ENCODE assay signal across 9 cellular contexts in the genomic region with DNA sequence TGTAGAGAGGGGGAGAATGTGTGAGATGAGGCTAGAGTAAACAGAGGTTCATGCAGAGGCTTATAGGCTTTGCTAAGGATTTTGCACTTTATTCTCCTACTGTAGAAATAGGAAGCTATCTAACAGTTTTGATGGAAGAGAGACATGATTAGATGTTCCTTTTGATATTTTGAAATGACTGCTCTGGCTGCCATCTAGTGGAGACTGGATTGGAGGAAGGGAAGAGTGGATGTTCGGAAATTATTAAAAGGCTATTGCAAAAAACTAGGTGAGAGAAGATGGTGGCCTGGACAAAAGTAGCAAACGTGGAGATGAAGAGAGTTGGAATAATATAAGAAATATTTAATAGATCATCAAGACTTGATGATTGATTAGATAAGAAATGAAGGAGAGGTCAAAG. TPM values are rescaled to one million over a fixed set of nuclear protein-coding genes. Genes with fewer than 3 reads are reported as not detected.
DNase-seq lines count a peak whose midpoint lies in the region; ATAC-seq, FAIRE-seq and TF ChIP-seq lines count a peak whose summit lies in the region.
"Had no signal": no experiment of that assay in that cellular context is flagged by ENCODE, and none has a peak within 500 bp of the region (broad histone marks: within the 10 kb centered on the region; RNA-seq: fewer than 3 reads in every experiment).

No MANE protein-coding gene starts in this region.

- intact Hi-C loops in Caco-2 (cut with micrococcal nuclease; ENCODE audit: unreplicated experiment) = loop anchor here (1.0 kb wide), 1 partner anchor 102 kb away; no protein-coding TSS in a partner anchor
- intact Hi-C loops in heart left ventricle (cut with DNase I) = no loop called here

- no peak overlapping the region for H3K27ac Mint-ChIP-seq in Caco-2 (ENCODE audit: unreplicated experiment)

- FAIRE-seq in islet of Langerhans (lab: Jason Lieb, UNC) = peak; percentile 53

- no peaks in the 10 kb centered on the region for H3K27me3 Mint-ChIP-seq in Caco-2 (ENCODE audit: insufficient read depth, unreplicated experiment)

- H3K4me1 ChIP-seq in Caco-2 = no peaks in the 10 kb centered on the region
- no peaks in the 10 kb centered on the region for H3K4me1 ChIP-seq in heart left ventricle

- TF ChIP-seq CTCF in Caco-2 (IDR thresholded peaks at IDR 0.05; ENCODE audit: insufficient read depth in 1 of 2, low read depth in 1 of 2, low read length in 1 of 2, severe bottlenecking in 1 of 2, unreplicated experiment in 1 of 2) (peak; percentile 32 to 56), RWPE1 (conservative IDR thresholded peaks at IDR 0.05; ENCODE audit: low read depth) (peak; percentile 20; the same call in 1 of the 2 replicates), heart left ventricle (IDR thresholded peaks at IDR 0.05) (peak in 1 of 12 donors; percentile 13)

- POLR2A ChIA-PET in Caco-2 (lab: Charles Lee) = no interaction called here
- POLR2A ChIA-PET in RWPE1 (lab: Yijun Ruan, JAX; ENCODE audit: low non-redundant PET) = no interaction called here

- 32 to 38% (median 36%) methylated on average over 2 of the region's 2 CpGs for WGBS in heart left ventricle, 4 donors

- peak in 1 of 2 experiments; percentile 5 for DNase-seq in Caco-2
- peak; percentile 17 for DNase-seq in HuH-7 (ENCODE audit: low spot score)
- DNase-seq in RWPE1 (ENCODE audit: low spot score) = no peak
- no peak for DNase-seq in heart left ventricle
- DNase-seq in stimulated activated CD4-positive, alpha-beta T cell treated with anti-CD3 and anti-CD28 coated beads, Interleukin-4, amount 100 ng/mL, for 1 hour = no peak

- H3K27me3 ChIP-seq in Caco-2 (replicated peaks; ENCODE audit: control insufficient read depth, insufficient read depth, low read length) (no peaks in the 10 kb centered on the region), heart left ventricle (peaks cover 0 to 19% (median 3%) of the 10 kb centered on the region in 9 donors)

- no peak overlapping the region for H3K27ac ChIP-seq in RWPE1
- H3K27ac ChIP-seq in heart left ventricle = no peak overlapping the region

- no peak for TF ChIP-seq POLR2A in heart left ventricle (IDR thresholded peaks at IDR 0.05)

- BruUV-seq in Caco-2 (replicated peaks; lab: Mats Ljungman, UMichigan) = no TSS peak

- H3K4me3 Mint-ChIP-seq in Caco-2 (ENCODE audit: unreplicated experiment) = no peak overlapping the region

- no peaks in the 10 kb centered on the region for H3K4me1 Mint-ChIP-seq in Caco-2 (ENCODE audit: low read depth, unreplicated experiment)

- H3K9me3 Mint-ChIP-seq in Caco-2 (ENCODE audit: unreplicated experiment) = no peaks in the 10 kb centered on the region

- ATAC-seq in heart left ventricle (no peak), HG02885 (IDR thresholded peaks at IDR 0.05; ENCODE audit: poor library complexity, unreplicated experiment) (no peak), HG02571 (IDR thresholded peaks at IDR 0.05; ENCODE audit: unreplicated experiment) (no peak)

- H3K36me3 Mint-ChIP-seq in Caco-2 (ENCODE audit: insufficient read depth, unreplicated experiment) = no peaks in the 10 kb centered on the region

- CTCF ChIA-PET in Caco-2 (lab: Charles Lee) (interaction anchor here (0.6 to 0.7 kb wide), 2 partner anchors 11 to 52 kb away, joined by 3 read pairs; no protein-coding TSS in a partner anchor), RWPE1 (lab: Yijun Ruan, JAX) (interaction anchor here (0.7 kb wide), 1 partner anchor 1065 kb away, joined by 4 read pairs; no protein-coding TSS in a partner anchor)

- no peaks in the 10 kb centered on the region for H3K9me3 ChIP-seq in Caco-2
- no peaks in the 10 kb centered on the region for H3K9me3 ChIP-seq in heart left ventricle

- H3K4me3 ChIP-seq in Caco-2 (ENCODE audit: low read depth, low read length) (no peak overlapping the region), heart left ventricle (no peak overlapping the region)

- H3K36me3 ChIP-seq in Caco-2 (ENCODE audit: control insufficient read depth, insufficient read depth, low read length) (no peaks in the 10 kb centered on the region), heart left ventricle (no peaks in the 10 kb centered on the region)

RNA-seq across cellular contexts. Expression of gene SYN2, which starts 42.2 kb away (rescaled TPM):
- total RNA-seq in Caco-2 (2022) = 0.19 TPM in 1 of 2 replicates, not detected in the other
- total RNA-seq in heart left ventricle = 1 to 10 TPM in 7 of 9 donors, under 1 TPM in 1, not detected in 1; 0.96 to 5.1 (median 1.4) TPM
- polyA plus RNA-seq in heart left ventricle = 1 to 10 TPM; 1.3 to 1.4 TPM
- total RNA-seq: T-helper 2 cell treated with Interferon-gamma antibody and Interleukin-4, amounts not matched to agents 100 ng/mL and 5 ng/mL, for 36 hours had no signal
